In the genomic region with DNA sequence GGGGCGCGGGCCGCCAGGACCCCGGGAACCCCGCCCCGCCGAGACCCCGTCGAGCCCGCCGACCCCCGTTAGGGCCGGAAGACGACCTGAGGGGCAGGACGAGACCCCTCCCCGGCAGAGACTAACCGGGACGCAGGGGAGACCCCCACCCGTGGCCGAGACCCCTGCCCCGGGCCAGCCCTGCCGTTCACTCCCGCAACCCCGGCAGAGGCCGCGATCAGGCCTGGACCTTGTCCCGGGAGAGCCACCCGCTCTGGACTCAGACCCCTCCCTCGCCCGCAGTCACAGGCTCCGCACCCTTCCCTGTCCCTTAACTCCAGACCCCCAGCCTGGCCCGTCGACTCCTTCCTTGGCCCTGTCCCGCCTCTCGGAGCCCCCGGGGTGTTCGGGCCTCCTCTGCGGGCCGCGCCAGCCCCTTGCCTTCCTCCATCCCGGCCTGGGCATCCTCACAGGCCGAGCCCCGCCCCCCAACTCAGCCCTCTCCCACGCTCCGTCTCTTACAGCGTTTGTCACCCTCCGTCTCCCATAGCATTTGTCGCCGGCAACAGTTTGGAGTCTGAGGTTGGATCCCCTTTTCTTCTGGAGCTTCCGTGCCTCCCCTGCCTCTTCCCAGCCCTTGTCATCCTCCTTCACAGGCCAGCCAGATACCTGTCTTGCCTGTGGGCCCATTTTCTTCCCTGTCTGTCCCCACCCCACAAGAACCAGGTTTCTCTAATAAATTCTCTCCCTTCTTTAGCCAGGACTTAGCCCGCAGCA, we compare ENCODE assay signal across 1 cellular context.
TF ChIP-seq lines count a peak whose summit lies in the region.

No MANE protein-coding gene starts in this region.

TF ChIP-seq in HCT116, 20 proteins besides CTCF, POLR2A, EP300 and RAD21:
- TF ChIP-seq EGR1 (IDR thresholded peaks at IDR 0.05; ENCODE audit: low read depth) (no peak), ZNF274 (IDR thresholded peaks at IDR 0.05; ENCODE audit: low read depth, low read length) (no peak), FOSL1 (IDR thresholded peaks at IDR 0.05; ENCODE audit: low read depth) (no peak), EZH2phosphoT487 (IDR thresholded peaks at IDR 0.05; ENCODE audit: borderline replicate concordance) (no peak)
- TF ChIP-seq, protein P1, sequence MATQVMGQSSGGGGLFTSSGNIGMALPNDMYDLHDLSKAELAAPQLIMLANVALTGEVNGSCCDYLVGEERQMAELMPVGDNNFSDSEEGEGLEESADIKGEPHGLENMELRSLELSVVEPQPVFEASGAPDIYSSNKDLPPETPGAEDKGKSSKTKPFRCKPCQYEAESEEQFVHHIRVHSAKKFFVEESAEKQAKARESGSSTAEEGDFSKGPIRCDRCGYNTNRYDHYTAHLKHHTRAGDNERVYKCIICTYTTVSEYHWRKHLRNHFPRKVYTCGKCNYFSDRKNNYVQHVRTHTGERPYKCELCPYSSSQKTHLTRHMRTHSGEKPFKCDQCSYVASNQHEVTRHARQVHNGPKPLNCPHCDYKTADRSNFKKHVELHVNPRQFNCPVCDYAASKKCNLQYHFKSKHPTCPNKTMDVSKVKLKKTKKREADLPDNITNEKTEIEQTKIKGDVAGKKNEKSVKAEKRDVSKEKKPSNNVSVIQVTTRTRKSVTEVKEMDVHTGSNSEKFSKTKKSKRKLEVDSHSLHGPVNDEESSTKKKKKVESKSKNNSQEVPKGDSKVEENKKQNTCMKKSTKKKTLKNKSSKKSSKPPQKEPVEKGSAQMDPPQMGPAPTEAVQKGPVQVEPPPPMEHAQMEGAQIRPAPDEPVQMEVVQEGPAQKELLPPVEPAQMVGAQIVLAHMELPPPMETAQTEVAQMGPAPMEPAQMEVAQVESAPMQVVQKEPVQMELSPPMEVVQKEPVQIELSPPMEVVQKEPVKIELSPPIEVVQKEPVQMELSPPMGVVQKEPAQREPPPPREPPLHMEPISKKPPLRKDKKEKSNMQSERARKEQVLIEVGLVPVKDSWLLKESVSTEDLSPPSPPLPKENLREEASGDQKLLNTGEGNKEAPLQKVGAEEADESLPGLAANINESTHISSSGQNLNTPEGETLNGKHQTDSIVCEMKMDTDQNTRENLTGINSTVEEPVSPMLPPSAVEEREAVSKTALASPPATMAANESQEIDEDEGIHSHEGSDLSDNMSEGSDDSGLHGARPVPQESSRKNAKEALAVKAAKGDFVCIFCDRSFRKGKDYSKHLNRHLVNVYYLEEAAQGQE (IDR thresholded peaks at IDR 0.05; ENCODE audit: low read depth): no peak
- TF ChIP-seq, protein P2, sequence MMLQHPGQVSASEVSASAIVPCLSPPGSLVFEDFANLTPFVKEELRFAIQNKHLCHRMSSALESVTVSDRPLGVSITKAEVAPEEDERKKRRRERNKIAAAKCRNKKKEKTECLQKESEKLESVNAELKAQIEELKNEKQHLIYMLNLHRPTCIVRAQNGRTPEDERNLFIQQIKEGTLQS (IDR thresholded peaks at IDR 0.05): no peak
